In genomic region chr1:1833456-1833855, GRCh38 we compare ENCODE assay signal across 11 cellular contexts. TPM values are rescaled to one million over a fixed set of nuclear protein-coding genes. Genes with fewer than 3 reads are reported as not detected.
DNase-seq lines count a peak whose midpoint lies in the region; ATAC-seq, FAIRE-seq and TF ChIP-seq lines count a peak whose summit lies in the region.
"Had no signal": no experiment of that assay in that cellular context is flagged by ENCODE, and none has a peak within 500 bp of the region (broad histone marks: within the 10 kb centered on the region; RNA-seq: fewer than 3 reads in every experiment).

No MANE protein-coding gene starts in this region.

- no peak for TF ChIP-seq RAD21 in HepG2 (CRISPR knock-in tag; IDR thresholded peaks at IDR 0.05)

- 68% methylated on average over 10 of the region's 10 CpGs for WGBS in HepG2 (ENCODE audit: low lambda C conversion rate)

- no peaks in the 10 kb centered on the region for H3K9me3 ChIP-seq in HepG2 (ENCODE audit: low read length)
- H3K9me3 ChIP-seq: gastrocnemius medialis had no signal

- no peaks in the 10 kb centered on the region for H3K9me3 Mint-ChIP-seq in activated CD4-positive, alpha-beta T cell treated with anti-CD3 and anti-CD28 coated beads for 36 hours (ENCODE audit: low read depth)
- H3K9me3 Mint-ChIP-seq: central memory CD8-positive, alpha-beta T cell had no signal

- H3K4me2 ChIP-seq in HepG2 (ENCODE audit: low read depth, low read length): peak overlapping the region; percentile 28; the same call in 1 of the 2 replicates

- peaks cover 29% of the 10 kb centered on the region for H3K4me1 Mint-ChIP-seq in activated CD4-positive, alpha-beta T cell treated with anti-CD3 and anti-CD28 coated beads for 36 hours

- BruUV-seq in HepG2 (replicated peaks; lab: Mats Ljungman, UMichigan): no TSS peak

- no peaks in the 10 kb centered on the region for H3K27me3 ChIP-seq in HepG2 (ENCODE audit: control insufficient read depth in 1 of 2, insufficient read depth in 2 of 2, low read length in 2 of 2)
- H3K27me3 ChIP-seq: gastrocnemius medialis had no signal

- no peaks in the 10 kb centered on the region for H3K27me3 Mint-ChIP-seq in activated CD4-positive, alpha-beta T cell treated with anti-CD3 and anti-CD28 coated beads for 36 hours
- H3K27me3 Mint-ChIP-seq: central memory CD8-positive, alpha-beta T cell had no signal

- H2AFZ ChIP-seq in HepG2 (ENCODE audit: low read length): no peak overlapping the region

- peaks cover 11 to 22% of the 10 kb centered on the region in 2 experiments for H3K36me3 ChIP-seq in HepG2 (replicated peaks in 1 of 2; ENCODE audit: control insufficient read depth in 1 of 2, insufficient read depth in 2 of 2, low read length in 2 of 2)

- intact Hi-C loops in activated CD4-positive, alpha-beta T cell treated with anti-CD3 and anti-CD28 coated beads for 36 hours (cut with DNase I, micrococcal nuclease): no loop called here
- intact Hi-C loops in HepG2 (cut with micrococcal nuclease; ENCODE audit: unreplicated experiment): no loop called here

- no peak for DNase-seq in activated CD4-positive, alpha-beta T cell treated with anti-CD3 and anti-CD28 coated beads for 36 hours
- DNase-seq in activated CD4-positive, alpha-beta T cell treated with anti-CD3 and anti-CD28 coated beads, Interleukin-2, amount 50 U/mL, for 48 hours: no peak
- DNase-seq in HepG2 (ENCODE audit: low spot score): no peak
- no peak for DNase-seq in substantia nigra (lab: John Stamatoyannopoulos, UW)
- no peak for DNase-seq in superior temporal gyrus (ENCODE audit: extremely low spot score)
- DNase-seq in HK-2 (ENCODE audit: unreplicated experiment): no peak
- DNase-seq in stimulated activated naive CD8-positive, alpha-beta T cell treated with anti-CD3 and anti-CD28 coated beads, Interleukin-15, Interleukin-2, amounts not matched to agents 100 U/mL and 50 U/mL, for 24 hours: no peak
- DNase-seq: gastrocnemius medialis, OCI-M1 had no signal

- H3K36me3 Mint-ChIP-seq in activated CD4-positive, alpha-beta T cell treated with anti-CD3 and anti-CD28 coated beads for 36 hours (ENCODE audit: low read depth): peaks cover 31% of the 10 kb centered on the region

- H3K79me2 ChIP-seq in HepG2 (ENCODE audit: insufficient read depth, low read length): peaks cover 46% of the 10 kb centered on the region

- POLR2A ChIA-PET in activated CD4-positive, alpha-beta T cell treated with anti-CD3 and anti-CD28 coated beads for 36 hours (lab: Charles Lee): no interaction called here
- POLR2A ChIA-PET in HepG2 (lab: Yijun Ruan, JAX): interaction anchor here (0.6 kb wide), 1 partner anchor 14 kb away, joined by 3 read pairs; no protein-coding TSS in a partner anchor

- TF ChIP-seq CTCF in HepG2 (CRISPR knock-in tag; IDR thresholded peaks at IDR 0.05): no peak

- in situ Hi-C loops in HepG2 (cut with HindIII; ENCODE audit: extremely low pct_ligation_motif_present, low pct_unique_long_range_greater_than_20kb): no loop called here

- peaks cover 34% of the 10 kb centered on the region for H4K20me1 ChIP-seq in HepG2 (ENCODE audit: insufficient read depth, low read length)

- H3K27ac ChIP-seq in angular gyrus (ENCODE audit: low read depth, low read length) (peak overlapping the region; percentile 60), HepG2 (ENCODE audit: extremely low read length, insufficient read depth, low read length) (peak overlapping the region; percentile 45), substantia nigra (ENCODE audit: low read depth, low read length, poor library complexity, severe bottlenecking) (peak overlapping the region; percentile 63)
- H3K27ac ChIP-seq: gastrocnemius medialis had no signal

- TF ChIP-seq POLR2A in HepG2 (IDR thresholded peaks at IDR 0.05; ENCODE audit: insufficient read depth in 1 of 2, low read depth in 2 of 2, low read length in 2 of 2): no peak

- no peak for TF ChIP-seq EP300 in HepG2 (IDR thresholded peaks at IDR 0.05; ENCODE audit: low read depth in 2 of 2, low read length in 2 of 2)
- no peak for TF ChIP-seq EP300 in HepG2 (CRISPR knock-in tag; IDR thresholded peaks at IDR 0.05; ENCODE audit: borderline replicate concordance)

- FAIRE-seq in HepG2 (lab: Jason Lieb, UNC): peak; percentile 23

- 0 out of 6 replicates have a peak overlapping the region, but pooled peaks of 1 of the 3 experiments have one; percentile 8 for H3K4me3 ChIP-seq in HepG2 (replicated peaks in 1 of 3; ENCODE audit: insufficient read depth in 1 of 3, low read depth in 2 of 3, low read length in 3 of 3)
- H3K4me3 ChIP-seq: gastrocnemius medialis had no signal

- H3K27ac Mint-ChIP-seq in activated CD4-positive, alpha-beta T cell treated with anti-CD3 and anti-CD28 coated beads for 36 hours: peak overlapping the region; percentile 29

- no peak overlapping the region for H3K9ac ChIP-seq in HepG2 (ENCODE audit: insufficient read depth, low read depth, low read length)

- H3K4me3 Mint-ChIP-seq in activated CD4-positive, alpha-beta T cell treated with anti-CD3 and anti-CD28 coated beads for 36 hours: no peak overlapping the region
- H3K4me3 Mint-ChIP-seq: central memory CD8-positive, alpha-beta T cell had no signal

- ATAC-seq in activated CD4-positive, alpha-beta T cell treated with anti-CD3 and anti-CD28 coated beads for 36 hours: no peak
- ATAC-seq in HepG2: peak; percentile 47
- ATAC-seq in stimulated activated naive CD8-positive, alpha-beta T cell treated with anti-CD3 and anti-CD28 coated beads, Interleukin-15, Interleukin-2, amounts not matched to agents 100 U/mL and 50 U/mL, for 24 hours: no peak
- ATAC-seq: gastrocnemius medialis had no signal

- CTCF ChIA-PET in activated CD4-positive, alpha-beta T cell treated with anti-CD3 and anti-CD28 coated beads for 36 hours (lab: Charles Lee): interaction anchor here (0.8 kb wide), 1 partner anchor 38 kb away, joined by 3 read pairs; no protein-coding TSS in a partner anchor
- CTCF ChIA-PET in HepG2 (lab: Yijun Ruan, JAX; ENCODE audit: low intra/inter-chr PET ratio, low total read pairs): no interaction called here

- H3K4me1 ChIP-seq in HepG2 (ENCODE audit: insufficient read depth, low read length): peaks cover 44% of the 10 kb centered on the region

TF ChIP-seq in HepG2, 621 proteins besides CTCF, POLR2A, EP300 and RAD21 (continues in another document):
- no peak for TF ChIP-seq ZBTB20 (CRISPR knock-in tag; IDR thresholded peaks at IDR 0.05; ENCODE audit: borderline replicate concordance, low read depth)

RNA-seq across cellular contexts. Expression of gene NADK, which starts 55.2 kb away (rescaled TPM):
- 10 to 100 TPM; 53.1 to 56.2 TPM for total RNA-seq in activated CD4-positive, alpha-beta T cell treated with anti-CD3 and anti-CD28 coated beads for 36 hours
- 47.6 and 60.1 TPM in 2 replicates for total RNA-seq in HepG2 (2016; rRNA removed; fragmentation: Illumina TruSeq; extraction: Trizol)
- 29.8 and 30.8 TPM in 2 replicates for total RNA-seq in HepG2 (2016; cell fraction: cytosol; rRNA removed; fragmentation: Illumina TruSeq; extraction: Trizol; ENCODE audit: low read depth)
- total RNA-seq in HepG2 (2016; cell fraction: insoluble cytoplasmic fraction; rRNA removed; fragmentation: Illumina TruSeq; extraction: Trizol): 38.7 and 62.4 TPM in 2 replicates
- total RNA-seq in HepG2 (2016; cell fraction: membrane; rRNA removed; fragmentation: Illumina TruSeq; extraction: Trizol): 61.8 and 69.8 TPM in 2 replicates
- total RNA-seq in HepG2 (2016; cell fraction: nucleus; rRNA removed; fragmentation: Illumina TruSeq; extraction: Trizol): 56.0 and 58.2 TPM in 2 replicates
- polyA plus RNA-seq in HepG2 (2011; rRNA removed): 56.6 and 74.9 TPM in 2 replicates
- 44.7 and 49.3 TPM in 2 replicates for polyA plus RNA-seq in HepG2 (2011; cell fraction: cytosol; rRNA removed)
- 195 and 220 TPM in 2 replicates for polyA plus RNA-seq in HepG2 (2011; cell fraction: nucleus; rRNA removed)
- 34.7 and 51.8 TPM in 2 replicates for polyA plus RNA-seq in HepG2 (2012)
- polyA plus RNA-seq in HepG2 (2016; cell fraction: cytosol; fragmentation: Illumina TruSeq; extraction: Trizol; ENCODE audit: low read depth): 30.4 and 32.6 TPM in 2 replicates
- polyA plus RNA-seq in HepG2 (2016; cell fraction: insoluble cytoplasmic fraction; fragmentation: Illumina TruSeq; extraction: Trizol; ENCODE audit: low read depth): 44.6 and 56.1 TPM in 2 replicates
- 62.4 and 63.0 TPM in 2 replicates for polyA plus RNA-seq in HepG2 (2016; cell fraction: membrane; fragmentation: Illumina TruSeq; extraction: Trizol; ENCODE audit: low read depth)
- 149 and 161 TPM in 2 replicates for polyA plus RNA-seq in HepG2 (2016; cell fraction: nucleus; fragmentation: Illumina TruSeq; extraction: Trizol; ENCODE audit: insufficient read depth, low read depth)
- 59.5 and 61.8 TPM in 2 replicates for polyA minus RNA-seq in HepG2 (2011; rRNA and poly(A)+ RNA removed; ENCODE audit: low replicate concordance)
- 27.9 and 28.0 TPM in 2 replicates for polyA minus RNA-seq in HepG2 (2011; cell fraction: cytosol; rRNA and poly(A)+ RNA removed)
- 37.6 and 42.4 TPM in 2 replicates for polyA minus RNA-seq in HepG2 (2011; cell fraction: nucleus; rRNA and poly(A)+ RNA removed)

RNA-seq across cellular contexts. Expression of gene GNB1, which starts 57.4 kb away (rescaled TPM):
- 100 to 1,000 TPM; 347 to 669 TPM for total RNA-seq in activated CD4-positive, alpha-beta T cell treated with anti-CD3 and anti-CD28 coated beads for 36 hours
- 66.2 and 76.7 TPM in 2 replicates for total RNA-seq in HepG2 (2016; rRNA removed; fragmentation: Illumina TruSeq; extraction: Trizol)
- 98.5 and 108 TPM in 2 replicates for total RNA-seq in HepG2 (2016; cell fraction: cytosol; rRNA removed; fragmentation: Illumina TruSeq; extraction: Trizol; ENCODE audit: low read depth)
- 68.2 and 68.8 TPM in 2 replicates for total RNA-seq in HepG2 (2016; cell fraction: insoluble cytoplasmic fraction; rRNA removed; fragmentation: Illumina TruSeq; extraction: Trizol)
- total RNA-seq in HepG2 (2016; cell fraction: membrane; rRNA removed; fragmentation: Illumina TruSeq; extraction: Trizol): 163 and 168 TPM in 2 replicates
- total RNA-seq in HepG2 (2016; cell fraction: nucleus; rRNA removed; fragmentation: Illumina TruSeq; extraction: Trizol): 45.2 and 49.3 TPM in 2 replicates
- polyA plus RNA-seq in HepG2 (2011; rRNA removed): 327 and 345 TPM in 2 replicates
- 278 and 286 TPM in 2 replicates for polyA plus RNA-seq in HepG2 (2011; cell fraction: cytosol; rRNA removed)
- 169 and 179 TPM in 2 replicates for polyA plus RNA-seq in HepG2 (2011; cell fraction: nucleus; rRNA removed)
- 196 and 197 TPM in 2 replicates for polyA plus RNA-seq in HepG2 (2012)
- polyA plus RNA-seq in HepG2 (2016; cell fraction: cytosol; fragmentation: Illumina TruSeq; extraction: Trizol; ENCODE audit: low read depth): 302 and 370 TPM in 2 replicates
- polyA plus RNA-seq in HepG2 (2016; cell fraction: insoluble cytoplasmic fraction; fragmentation: Illumina TruSeq; extraction: Trizol; ENCODE audit: low read depth): 201 and 257 TPM in 2 replicates
- 387 and 445 TPM in 2 replicates for polyA plus RNA-seq in HepG2 (2016; cell fraction: membrane; fragmentation: Illumina TruSeq; extraction: Trizol; ENCODE audit: low read depth)
- 156 and 160 TPM in 2 replicates for polyA plus RNA-seq in HepG2 (2016; cell fraction: nucleus; fragmentation: Illumina TruSeq; extraction: Trizol; ENCODE audit: insufficient read depth, low read depth)
- 349 and 450 TPM in 2 replicates for polyA minus RNA-seq in HepG2 (2011; rRNA and poly(A)+ RNA removed; ENCODE audit: low replicate concordance)
- 168 and 187 TPM in 2 replicates for polyA minus RNA-seq in HepG2 (2011; cell fraction: cytosol; rRNA and poly(A)+ RNA removed)
- polyA minus RNA-seq in HepG2 (2011; cell fraction: nucleus; rRNA and poly(A)+ RNA removed): 63.1 and 70.6 TPM in 2 replicates
